35 cellular contexts compared by ENCODE assay signal in the genomic region with DNA sequence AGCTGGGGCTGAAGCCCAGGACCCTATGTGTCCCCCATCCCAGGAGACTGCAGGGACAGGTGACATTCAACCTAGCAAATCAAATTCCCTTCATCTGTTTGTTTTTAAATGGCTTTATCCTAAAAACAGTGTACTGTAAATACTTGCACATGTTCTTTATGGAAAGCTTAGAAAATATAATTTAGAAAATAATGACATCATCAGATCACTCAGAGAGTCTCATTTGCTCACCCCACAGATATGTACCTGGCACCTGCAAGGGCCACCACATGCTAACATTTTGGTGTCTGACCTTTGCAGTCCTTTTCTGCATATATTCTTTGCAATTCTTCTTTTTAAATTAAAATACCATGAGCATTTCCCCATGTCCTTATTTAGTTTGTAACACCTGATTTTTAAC. TPM values are rescaled to one million over a fixed set of nuclear protein-coding genes. Genes with fewer than 3 reads are reported as not detected.
"Had no signal": no experiment of that assay in that cellular context is flagged by ENCODE, and none has a peak within 500 bp of the region (broad histone marks: within the 10 kb centered on the region; RNA-seq: fewer than 3 reads in every experiment).

No MANE protein-coding gene starts in this region.

- H3K4me1 ChIP-seq: adrenal gland, body of pancreas, breast epithelium had no signal

- DNase-seq: activated B cell treated with CpG ODN at 0.5 μM for 24 hours; activated CD4-positive, alpha-beta memory T cell treated with anti-CD3 and anti-CD28 coated beads for 36 hours; activated CD4-positive, alpha-beta T cell treated with anti-CD3 and anti-CD28 coated beads for 4 hours; activated CD4-positive, alpha-beta T cell treated with anti-CD3 and anti-CD28 coated beads, Interleukin-2, amount 50 U/mL, for 1 hour; activated CD4-positive, alpha-beta T cell treated with anti-CD3 and anti-CD28 coated beads, Interleukin-2, amount 50 U/mL, for 4 hours; activated CD4-positive, CD25-positive, alpha-beta regulatory T cell treated with anti-CD3 and anti-CD28 coated beads, Interleukin-2, amount 50 U/mL, for 72 hours; activated CD8-positive, alpha-beta memory T cell treated with anti-CD3 and anti-CD28 coated beads, Interleukin-2, amount 50 U/mL, for 4 hours; activated CD8-positive, alpha-beta T cell treated with anti-CD3 and anti-CD28 coated beads for 36 hours; activated effector memory CD4-positive, alpha-beta T cell treated with anti-CD3 and anti-CD28 coated beads, Interleukin-2, amount 50 U/mL, for 16 hours; activated gamma-delta T cell treated with Interleukin-2 at 50 U/mL for 16 hours; activated naive CD4-positive, alpha-beta T cell; activated naive CD4-positive, alpha-beta T cell treated with anti-CD3 and anti-CD28 coated beads for 36 hours; activated naive CD4-positive, alpha-beta T cell treated with anti-CD3 and anti-CD28 coated beads, Interleukin-2, amount 50 U/mL, for 16 hours; activated naive CD8-positive, alpha-beta T cell treated with anti-CD3 and anti-CD28 coated beads for 36 hours; activated T-cell treated with anti-CD3 and anti-CD28 coated beads for 4 hours; activated T-cell treated with anti-CD3 and anti-CD28 coated beads, Interleukin-2, amount 50 U/mL, for 1 hour; activated T-cell treated with anti-CD3 and anti-CD28 coated beads, Interleukin-2, amount 50 U/mL, for 4 hours; activated T-cell treated with anti-CD3 and anti-CD28 coated beads, Interleukin-2, amount 50 U/mL, for 72 hours; adrenal gland; amniotic stem cell; aorta; body of pancreas; brain microvascular endothelial cell; central memory CD4-positive, alpha-beta T cell; T-helper 1 cell; T-helper 2 cell; T-helper 9 cell had no signal

- H3K9me3 ChIP-seq: adrenal gland, body of pancreas, breast epithelium had no signal

- H3K36me3 ChIP-seq: adrenal gland, brain microvascular endothelial cell, breast epithelium had no signal

- ATAC-seq: activated CD8-positive, alpha-beta T cell treated with anti-CD3 and anti-CD28 coated beads for 36 hours; activated naive CD4-positive, alpha-beta T cell treated with anti-CD3 and anti-CD28 coated beads, Interleukin-2, amount 50 U/mL, for 72 hours; activated T-cell treated with anti-CD3 and anti-CD28 coated beads, Interleukin-2, amount 50 U/mL, for 4 hours; activated T-cell treated with anti-CD3 and anti-CD28 coated beads, Interleukin-2, amount 50 U/mL, for 72 hours; activated T-helper 17 cell treated with anti-CD3 and anti-CD28 coated beads, Interleukin-2, amount 50 U/mL, for 72 hours; body of pancreas had no signal

- H3K27ac ChIP-seq: adrenal gland, body of pancreas, brain microvascular endothelial cell, breast epithelium, VCaP had no signal

- H3K4me3 ChIP-seq: adrenal gland, body of pancreas, breast epithelium had no signal

- H3K27me3 ChIP-seq: adrenal gland, body of pancreas, brain microvascular endothelial cell, breast epithelium had no signal

- FAIRE-seq: astrocyte, TTC549 had no signal

RNA-seq across cellular contexts. Expression of gene FGD5, which starts 58.6 kb away (rescaled TPM):
- total RNA-seq: activated B cell treated with CpG ODN at 0.5 μM for 24 hours; activated CD8-positive, alpha-beta memory T cell treated with anti-CD3 and anti-CD28 coated beads for 36 hours; activated CD8-positive, alpha-beta T cell treated with anti-CD3 and anti-CD28 coated beads for 36 hours; activated naive CD4-positive, alpha-beta T cell treated with anti-CD3 and anti-CD28 coated beads for 36 hours; activated naive CD4-positive, alpha-beta T cell treated with anti-CD3 and anti-CD28 coated beads, Interleukin-2, amount 50 U/mL, for 72 hours; activated T-cell treated with anti-CD3 and anti-CD28 coated beads, Interleukin-2, amount 50 U/mL, for 72 hours; activated T-helper 1 cell treated with anti-CD3 and anti-CD28 coated beads, Interleukin-12 subunit alpha, Interleukin-12 subunit beta, Interleukin-2, Interleukin-4 antibody, amounts not matched to agents 30 ng/mL and 10 ng/mL and 1 ng/mL, durations not matched to agents 14 hours and 24 hours and 36 hours had no signal
